ENCODE assay signal across 29 cellular contexts in genomic region chr1:15383810-15384209, GRCh38. TPM values are rescaled to one million over a fixed set of nuclear protein-coding genes. Genes with fewer than 3 reads are reported as not detected.
DNase-seq lines count a peak whose midpoint lies in the region; ATAC-seq and TF ChIP-seq lines count a peak whose summit lies in the region.
"Had no signal": no experiment of that assay in that cellular context is flagged by ENCODE, and none has a peak within 500 bp of the region (broad histone marks: within the 10 kb centered on the region; RNA-seq: fewer than 3 reads in every experiment).

No MANE protein-coding gene starts in this region.

- H3K4me3 ChIP-seq in HUES48 (ENCODE audit: low read depth, low read length) = peak overlapping the region; percentile 57; the same call in 1 of the 2 replicates
- no peak overlapping the region for H3K4me3 ChIP-seq in trophoblast cell (ENCODE audit: low read depth, low read length)
- H3K4me3 ChIP-seq in tibial nerve = no peak overlapping the region

- no peak overlapping the region for H3K27ac ChIP-seq in HUES48 (ENCODE audit: low read depth, low read length)
- peak overlapping the region; percentile 60 for H3K27ac ChIP-seq in angular gyrus (ENCODE audit: low read depth, low read length)
- H3K27ac ChIP-seq in layer of hippocampus (ENCODE audit: low read depth, low read length) = peak overlapping the region; percentile 23
- no peak overlapping the region for H3K27ac ChIP-seq in trophoblast cell (ENCODE audit: low read depth, low read length)
- no peak overlapping the region for H3K27ac ChIP-seq in tibial nerve
- H3K27ac ChIP-seq: thoracic aorta, VCaP had no signal

- no peaks in the 10 kb centered on the region for H3K79me2 ChIP-seq in trophoblast cell (ENCODE audit: control insufficient read depth, insufficient read depth, low read length, poor library complexity)

- H3K27me3 ChIP-seq in HUES48 (ENCODE audit: control insufficient read depth, insufficient read depth, low read length) (peaks cover 79% of the 10 kb centered on the region), layer of hippocampus (ENCODE audit: control insufficient read depth, insufficient read depth, low read length) (no peaks in the 10 kb centered on the region), trophoblast cell (ENCODE audit: insufficient read depth, low read length) (peaks cover 27% of the 10 kb centered on the region), tibial nerve (peaks cover 0 to 4% of the 10 kb centered on the region in 2 donors)

- no CpG with 5 or more reads among the region's 5 CpGs for WGBS in trophoblast cell (ENCODE audit: extremely low coverage, insufficient coverage, insufficient read length)
- WGBS in tibial nerve, 2 donors = 91 to 92% methylated on average over 5 of the region's 5 CpGs

- no peak for TF ChIP-seq CTCF in tibial nerve (IDR thresholded peaks at IDR 0.05)

- no peak overlapping the region for H4K91ac ChIP-seq in trophoblast cell (ENCODE audit: low read depth, low read length)

- no peak overlapping the region for H2BK120ac ChIP-seq in trophoblast cell (ENCODE audit: insufficient read depth, low read length, poor library complexity)

- no peak overlapping the region for H4K8ac ChIP-seq in trophoblast cell (ENCODE audit: low read depth, low read length)

- H3K4me2 ChIP-seq in trophoblast cell (ENCODE audit: low read length) = no peak overlapping the region

- no peak for TF ChIP-seq EP300 in tibial nerve (IDR thresholded peaks at IDR 0.05)

- peak overlapping the region; percentile 17 for H3K23ac ChIP-seq in trophoblast cell (ENCODE audit: low read length)

- H3K18ac ChIP-seq in trophoblast cell (ENCODE audit: low read length) = no peak overlapping the region

- H3K79me1 ChIP-seq in trophoblast cell (ENCODE audit: low read length) = no peaks in the 10 kb centered on the region

- no peak overlapping the region for H2AK5ac ChIP-seq in trophoblast cell (ENCODE audit: low read length)

- no peak overlapping the region for H3K4ac ChIP-seq in trophoblast cell (ENCODE audit: low read depth, low read length)

- H3K9ac ChIP-seq in HUES48 (ENCODE audit: low read depth, low read length) (no peak overlapping the region), trophoblast cell (ENCODE audit: low read length) (no peak overlapping the region)

- no peak overlapping the region for H2BK12ac ChIP-seq in trophoblast cell (ENCODE audit: low read length)

- H3K14ac ChIP-seq in trophoblast cell (ENCODE audit: low read length) = no peak overlapping the region

- no peak overlapping the region for H2BK5ac ChIP-seq in trophoblast cell (ENCODE audit: low read depth, low read length, poor library complexity)

- ATAC-seq in GM18502 (IDR thresholded peaks at IDR 0.05; ENCODE audit: poor library complexity, unreplicated experiment) = no peak
- ATAC-seq in stimulated activated naive CD8-positive, alpha-beta T cell treated with anti-CD3 and anti-CD28 coated beads, Interleukin-15, Interleukin-2, amounts not matched to agents 100 U/mL and 50 U/mL, for 24 hours = no peak
- ATAC-seq: activated T-cell treated with anti-CD3 and anti-CD28 coated beads, Interleukin-2, amount 50 U/mL, for 72 hours; Panc1 had no signal

- no peak overlapping the region for H4K12ac ChIP-seq in trophoblast cell (ENCODE audit: low read depth, low read length)

- no peak for TF ChIP-seq POLR2A in tibial nerve (IDR thresholded peaks at IDR 0.05)

- peaks cover 42% of the 10 kb centered on the region for H3K4me1 ChIP-seq in HUES48 (ENCODE audit: control insufficient read depth, insufficient read depth, low read length)
- no peaks in the 10 kb centered on the region for H3K4me1 ChIP-seq in trophoblast cell (ENCODE audit: control insufficient read depth in 1 of 2, insufficient read depth in 2 of 2, low read length in 2 of 2)
- peaks cover 0 to 12% (median 3%) of the 10 kb centered on the region in 4 donors for H3K4me1 ChIP-seq in tibial nerve

- no peak overlapping the region for H2AFZ ChIP-seq in trophoblast cell (ENCODE audit: insufficient read depth, low read length, poor library complexity)

- no peaks in the 10 kb centered on the region for H3K9me3 ChIP-seq in HUES48 (ENCODE audit: control insufficient read depth, insufficient read depth, low read length)
- H3K9me3 ChIP-seq in trophoblast cell (ENCODE audit: insufficient read depth, low read depth, low read length) = peaks cover 8% of the 10 kb centered on the region
- H3K9me3 ChIP-seq in tibial nerve = no peaks in the 10 kb centered on the region
- H3K9me3 ChIP-seq: thoracic aorta had no signal

- H3K36me3 ChIP-seq in HUES48 (ENCODE audit: control insufficient read depth, insufficient read depth, low read length) = no peaks in the 10 kb centered on the region
- no peaks in the 10 kb centered on the region for H3K36me3 ChIP-seq in trophoblast cell (ENCODE audit: control insufficient read depth in 1 of 2, insufficient read depth in 2 of 2, low read length in 2 of 2)
- no peaks in the 10 kb centered on the region for H3K36me3 ChIP-seq in tibial nerve
- H3K36me3 ChIP-seq: thoracic aorta had no signal

- DNase-seq in trophoblast cell = no peak
- no peak for DNase-seq in NCI-H2029 treated with DMSO at 0.1 percent for 48 hours (lab: John Stamatoyannopoulos, UW)
- DNase-seq in tibial nerve (ENCODE audit: low spot score in 2 of 2) = no peak
- DNase-seq in stimulated activated naive CD8-positive, alpha-beta T cell treated with anti-CD3 and anti-CD28 coated beads, Interleukin-15, Interleukin-2, amounts not matched to agents 100 U/mL and 50 U/mL, for 24 hours = no peak
- DNase-seq: activated CD4-positive, alpha-beta T cell treated with anti-CD3 and anti-CD28 coated beads for 48 hours; activated naive CD4-positive, alpha-beta T cell treated with Interleukin-2 at 50 U/mL for 16 hours; activated T-cell treated with anti-CD3 and anti-CD28 coated beads, Interleukin-2, amount 50 U/mL, for 72 hours; CD4-positive, CD25-positive, alpha-beta regulatory T cell; effector CD8-positive, alpha-beta T cell; naive thymus-derived CD8-positive, alpha-beta T cell; NCI-H1092 treated with DMSO at 0.1 percent for 48 hours; NCI-H187 treated with DMSO at 0.1 percent for 48 hours; NCI-H524 treated with DMSO at 0.1 percent for 48 hours; NK-92 treated with Interleukin-12 subunit alpha and Interleukin-12 subunit beta, amount 100 ng/mL, for 24 hours; SHP77 treated with DMSO at 0.1 percent for 48 hours; stimulated activated CD4-positive, alpha-beta T cell treated with anti-CD3 and anti-CD28 coated beads, Interleukin-4, amount 100 ng/mL, for 4 hours; stimulated activated naive CD4-positive, alpha-beta T cell had no signal

RNA-seq across cellular contexts. Expression of gene EFHD2, which starts 25.9 kb away (rescaled TPM):
- 29.1 and 29.8 TPM in 2 replicates for polyA plus RNA-seq in trophoblast cell (2013)
- 10 to 100 TPM; 17.0 to 61.5 (median 29.6) TPM for total RNA-seq in tibial nerve

RNA-seq across cellular contexts. Expression of gene CTRC, which starts 54.4 kb away (rescaled TPM):
- polyA plus RNA-seq in trophoblast cell (2013) = 0.14 and 0.15 TPM in 2 replicates
- total RNA-seq in tibial nerve = 1 to 10 TPM in 3 of 4 donors, under 1 TPM in 1; 0.98 to 5.7 (median 1.9) TPM
- total RNA-seq: activated CD8-positive, alpha-beta memory T cell treated with anti-CD3 and anti-CD28 coated beads for 36 hours; epithelial cell of proximal tubule; H7; lower leg skin had no signal
- polyA plus RNA-seq: CD4-positive, CD25-positive, alpha-beta regulatory T cell; keratinocyte had no signal

Comparison
In these comparisons a context has a peak if more than half of its experiments do, and no peak if none do; other contexts are left out.
1. H3K27ac ChIP-seq: peak in angular gyrus (single experiment) and layer of hippocampus (single experiment); none in HUES48 (single experiment), trophoblast cell (single experiment) and tibial nerve (0 of 4).